8 cellular contexts compared by ENCODE assay signal in genomic region chr3:133573054-133573628, GRCh38. TPM values are rescaled to one million over a fixed set of nuclear protein-coding genes. Genes with fewer than 3 reads are reported as not detected.
A peak's percentile ranks its signal among the peaks of the same experiment; 100 is the strongest.
DNase-seq lines count a peak whose midpoint lies in the region; ATAC-seq and TF ChIP-seq lines count a peak whose summit lies in the region.

No MANE protein-coding gene starts in this region.

- H2AFZ ChIP-seq in DND-41 (ENCODE audit: low read depth, low read length), result peak overlapping the region; percentile 65

- TF ChIP-seq CTCF in DND-41 (IDR thresholded peaks at IDR 0.05; ENCODE audit: borderline replicate concordance, extremely low read depth, low read length, poor library complexity, severe bottlenecking) (peak; percentile 31), foreskin fibroblast (IDR thresholded peaks at IDR 0.05; ENCODE audit: low read depth, low read length) (no peak), neutrophil (IDR thresholded peaks at IDR 0.05) (peak; percentile 37)

- H4K20me1 ChIP-seq in DND-41 (ENCODE audit: insufficient read depth, low read length), result peaks cover 31% of the 10 kb centered on the region

- H3K36me3 ChIP-seq in DND-41 (ENCODE audit: insufficient read depth, low read length) (peaks cover 36% of the 10 kb centered on the region), neutrophil (peaks cover 23% of the 10 kb centered on the region), thymus (ENCODE audit: control insufficient read depth, insufficient read depth) (peaks cover 11% of the 10 kb centered on the region)

- peaks cover 44% of the 10 kb centered on the region for H3K79me2 ChIP-seq in DND-41 (ENCODE audit: insufficient read depth, low read length)

- no peaks in the 10 kb centered on the region for H3K9me3 ChIP-seq in DND-41 (ENCODE audit: insufficient read depth, low read length, severe bottlenecking)
- no peaks in the 10 kb centered on the region for H3K9me3 ChIP-seq in neutrophil
- H3K9me3 ChIP-seq in thymus (ENCODE audit: control insufficient read depth), result no peaks in the 10 kb centered on the region

- peak; percentile 100 for DNase-seq in DND-41
- DNase-seq in LHCN-M2 (ENCODE audit: low read depth), result peak; percentile 100
- DNase-seq in activated T-helper 1 cell treated with Interleukin-2 at 50 U/mL for 16 hours (ENCODE audit: low read depth), result peak; percentile 99
- DNase-seq in foreskin fibroblast, result peak; percentile 100
- no peak for DNase-seq in DMS114 treated with DMSO at 0.1 percent for 48 hours (lab: John Stamatoyannopoulos, UW; ENCODE audit: unreplicated experiment)

- H3K4me1 ChIP-seq in DND-41 (ENCODE audit: insufficient read depth, low read length) (peaks cover 41% of the 10 kb centered on the region), neutrophil (ENCODE audit: control insufficient read depth in 1 of 2, insufficient read depth in 1 of 2, low read depth in 1 of 2, low read length in 1 of 2) (peaks cover 45 to 50% of the 10 kb centered on the region in 2 experiments), thymus (ENCODE audit: control insufficient read depth, insufficient read depth, low read length) (peaks cover 26% of the 10 kb centered on the region)

- WGBS in thymus, result under 1% methylated on average over 33 of the region's 33 CpGs

- peak overlapping the region; percentile 1 to 96; a peak in 3 of 4 replicates for H3K4me3 ChIP-seq in DND-41 (ENCODE audit: low read depth in 1 of 2, low read length in 2 of 2)
- peak overlapping the region; percentile 89 to 97 for H3K4me3 ChIP-seq in foreskin fibroblast (ENCODE audit: low read depth in 1 of 2, low read length in 2 of 2)
- H3K4me3 ChIP-seq in neutrophil (ENCODE audit: low read depth in 1 of 2, low read length in 1 of 2), result peak overlapping the region; percentile 69 to 88
- H3K4me3 ChIP-seq in thymus (ENCODE audit: low read length), result peak overlapping the region; percentile 100

- H3K27ac ChIP-seq in DND-41 (ENCODE audit: low read length) (peak overlapping the region; percentile 93), neutrophil (peak overlapping the region; percentile 99), thymus (ENCODE audit: low read depth) (peak overlapping the region; percentile 99)

- H3K27me3 ChIP-seq in DND-41 (ENCODE audit: insufficient read depth, low read length, poor library complexity) (no peaks in the 10 kb centered on the region), neutrophil (no peaks in the 10 kb centered on the region), thymus (ENCODE audit: control insufficient read depth, insufficient read depth) (no peaks in the 10 kb centered on the region)

- peak overlapping the region; percentile 87 for H3K9ac ChIP-seq in DND-41 (ENCODE audit: low read depth, low read length)

- ATAC-seq in DND-41 (ENCODE audit: insufficient read depth, low read depth) (peak; percentile 86), GM21737 (IDR thresholded peaks at IDR 0.05; ENCODE audit: unreplicated experiment) (peak; percentile 70)

- H3K4me2 ChIP-seq in DND-41 (ENCODE audit: insufficient read depth, low read length), result peak overlapping the region; percentile 89

RNA-seq across cellular contexts. Expression of gene CDV3, which starts 0.3 kb away (rescaled TPM):
- total RNA-seq in LHCN-M2 (2014; rRNA removed), result 166 and 176 TPM in 2 replicates
- polyA plus RNA-seq in LHCN-M2 (2012), result 166 TPM
- polyA plus RNA-seq in thymus, result 166 TPM

Comparison
In these comparisons a context has a peak if more than half of its experiments do, and no peak if none do; other contexts are left out.
1. H3K4me3 ChIP-seq: peak in every context shown above with its lines; median percentile 100 in thymus; 93 in foreskin fibroblast; 78 in neutrophil; 48 in DND-41.